Comparison of ENCODE assay signal across 1 cellular context in genomic region chr1:29633784-29634183, GRCh38.
TF ChIP-seq lines count a peak whose summit lies in the region.

No MANE protein-coding gene starts in this region.

TF ChIP-seq in K562, 482 proteins besides CTCF, POLR2A, EP300 and RAD21 (continued from another document):
- TF ChIP-seq ZBTB9 (CRISPR knock-in tag; IDR thresholded peaks at IDR 0.05) (no peak), ZNF436 (CRISPR knock-in tag; IDR thresholded peaks at IDR 0.05) (no peak), NFIC (IDR thresholded peaks at IDR 0.05) (peak; percentile 88), ZNF12 (CRISPR knock-in tag; IDR thresholded peaks at IDR 0.05) (no peak), ZNF277 (CRISPR knock-in tag; IDR thresholded peaks at IDR 0.05; ENCODE audit: borderline replicate concordance) (no peak), ZFP1 (CRISPR knock-in tag; IDR thresholded peaks at IDR 0.05) (no peak), PHB2 (IDR thresholded peaks at IDR 0.05; ENCODE audit: low read depth) (no peak), ZFP36 (IDR thresholded peaks at IDR 0.05; ENCODE audit: low read depth, low read length, partially characterized antibody) (peak; percentile 86), JUND (IDR thresholded peaks at IDR 0.05; ENCODE audit: borderline replicate concordance, low read depth, low read length) (no peak), JUND (tag; IDR thresholded peaks at IDR 0.05; ENCODE audit: borderline replicate concordance, low read depth, low read length) (no peak)
TF ChIP-seq in K562: peak in this region for 4.
